14 cellular contexts compared by ENCODE assay signal in genomic region chr2:9815076-9815475, GRCh38. TPM values are rescaled to one million over a fixed set of nuclear protein-coding genes. Genes with fewer than 3 reads are reported as not detected.
DNase-seq lines count a peak whose midpoint lies in the region; TF ChIP-seq lines count a peak whose summit lies in the region.
"Had no signal": no experiment of that assay in that cellular context is flagged by ENCODE, and none has a peak within 500 bp of the region (broad histone marks: within the 10 kb centered on the region; RNA-seq: fewer than 3 reads in every experiment).

No MANE protein-coding gene starts in this region.

- no peaks in the 10 kb centered on the region for H3K36me3 Mint-ChIP-seq in type B pancreatic cell
- H3K36me3 Mint-ChIP-seq: CD4-positive, alpha-beta memory T cell had no signal

- no peaks in the 10 kb centered on the region for H3K4me1 ChIP-seq in Karpas-422 (ENCODE audit: low read length)
- H3K4me1 ChIP-seq: BE2C had no signal

- H3K9ac ChIP-seq in Karpas-422 (ENCODE audit: low read length): no peak overlapping the region

- no peaks in the 10 kb centered on the region for H3K36me3 ChIP-seq in Karpas-422 (ENCODE audit: insufficient read depth, low read length)
- H3K36me3 ChIP-seq: BE2C had no signal

- H3K27ac Mint-ChIP-seq in type B pancreatic cell: no peak overlapping the region
- H3K27ac Mint-ChIP-seq: GM23338 had no signal

- no peaks in the 10 kb centered on the region for H3K9me3 Mint-ChIP-seq in type B pancreatic cell
- H3K9me3 Mint-ChIP-seq: CD4-positive, alpha-beta memory T cell; GM23338 had no signal

- H3K9me3 ChIP-seq in Karpas-422 (ENCODE audit: low read length): no peaks in the 10 kb centered on the region
- H3K9me3 ChIP-seq: A549, BE2C had no signal

- H3K4me3 Mint-ChIP-seq in type B pancreatic cell: no peak overlapping the region
- H3K4me3 Mint-ChIP-seq: CD4-positive, alpha-beta memory T cell; GM23338 had no signal

- no peaks in the 10 kb centered on the region for H3K79me2 ChIP-seq in Karpas-422 (ENCODE audit: low read length)

- no peak overlapping the region for H2AFZ ChIP-seq in Karpas-422 (ENCODE audit: low read length)

- DNase-seq in Karpas-422 (peak; percentile 37), ecto neural progenitor cell (ENCODE audit: low spot score) (peak; percentile 31), posterior vena cava (ENCODE audit: low spot score) (peak; percentile 23), type B pancreatic cell (ENCODE audit: extremely low spot score, unreplicated experiment) (peak; percentile 40), NAMALWA (ENCODE audit: low spot score) (no peak), dermis blood vessel endothelial cell (no peak)
- DNase-seq: BE2C; CD4-positive, alpha-beta memory T cell; DMS79 had no signal

- no peaks in the 10 kb centered on the region for H3K9me2 ChIP-seq in Karpas-422 (replicated peaks; ENCODE audit: insufficient read depth, low read length)

- H3K4me1 Mint-ChIP-seq in type B pancreatic cell (ENCODE audit: unreplicated experiment): peaks cover 19% of the 10 kb centered on the region
- H3K4me1 Mint-ChIP-seq: GM23338 had no signal

- H4K20me1 ChIP-seq in Karpas-422 (ENCODE audit: insufficient read depth, low read depth, low read length): no peaks in the 10 kb centered on the region

- no peaks in the 10 kb centered on the region for H3K27me3 ChIP-seq in Karpas-422 (ENCODE audit: low read length)
- H3K27me3 ChIP-seq: BE2C had no signal

- H3K4me3 ChIP-seq in Karpas-422 (ENCODE audit: low read length): no peak overlapping the region
- H3K4me3 ChIP-seq: A549, GM12878, GM23338 had no signal

- no peak overlapping the region for H3K4me2 ChIP-seq in Karpas-422 (ENCODE audit: low read depth, low read length, poor library complexity, severe bottlenecking)
- H3K4me2 ChIP-seq: A549, GM23338 had no signal

- H3K27ac ChIP-seq in Karpas-422 (ENCODE audit: low read length): no peak overlapping the region
- H3K27ac ChIP-seq: C4-2B, HL-60 had no signal

- TF ChIP-seq CTCF in type B pancreatic cell (conservative IDR thresholded peaks at IDR 0.05): no peak

- intact Hi-C loops in posterior vena cava (cut with DNase I): no loop called here

- H3K27me3 Mint-ChIP-seq in type B pancreatic cell: no peaks in the 10 kb centered on the region

RNA-seq across cellular contexts. Expression of gene TAF1B, which starts 28.2 kb away (rescaled TPM):
- total RNA-seq in Karpas-422 (2014; rRNA removed; shearing (Covaris generic); ENCODE audit: low replicate concordance): 17.8 and 58.6 TPM in 2 replicates
- total RNA-seq in posterior vena cava (10 to 100 TPM; 20.8 to 21.6 TPM), type B pancreatic cell (ENCODE audit: low replicate concordance) (26.3 and 34.1 TPM in 2 replicates), dermis blood vessel endothelial cell (20.6 and 30.3 TPM in 2 replicates)

Comparison
In these comparisons a context has a peak if more than half of its experiments do, and no peak if none do; other contexts are left out.
1. DNase-seq: peak in Karpas-422 (single experiment), ecto neural progenitor cell (single experiment), posterior vena cava (single experiment) and type B pancreatic cell (single experiment); none in NAMALWA (single experiment) and dermis blood vessel endothelial cell (single experiment).